ENCODE assay signal across 8 cellular contexts in the genomic region with DNA sequence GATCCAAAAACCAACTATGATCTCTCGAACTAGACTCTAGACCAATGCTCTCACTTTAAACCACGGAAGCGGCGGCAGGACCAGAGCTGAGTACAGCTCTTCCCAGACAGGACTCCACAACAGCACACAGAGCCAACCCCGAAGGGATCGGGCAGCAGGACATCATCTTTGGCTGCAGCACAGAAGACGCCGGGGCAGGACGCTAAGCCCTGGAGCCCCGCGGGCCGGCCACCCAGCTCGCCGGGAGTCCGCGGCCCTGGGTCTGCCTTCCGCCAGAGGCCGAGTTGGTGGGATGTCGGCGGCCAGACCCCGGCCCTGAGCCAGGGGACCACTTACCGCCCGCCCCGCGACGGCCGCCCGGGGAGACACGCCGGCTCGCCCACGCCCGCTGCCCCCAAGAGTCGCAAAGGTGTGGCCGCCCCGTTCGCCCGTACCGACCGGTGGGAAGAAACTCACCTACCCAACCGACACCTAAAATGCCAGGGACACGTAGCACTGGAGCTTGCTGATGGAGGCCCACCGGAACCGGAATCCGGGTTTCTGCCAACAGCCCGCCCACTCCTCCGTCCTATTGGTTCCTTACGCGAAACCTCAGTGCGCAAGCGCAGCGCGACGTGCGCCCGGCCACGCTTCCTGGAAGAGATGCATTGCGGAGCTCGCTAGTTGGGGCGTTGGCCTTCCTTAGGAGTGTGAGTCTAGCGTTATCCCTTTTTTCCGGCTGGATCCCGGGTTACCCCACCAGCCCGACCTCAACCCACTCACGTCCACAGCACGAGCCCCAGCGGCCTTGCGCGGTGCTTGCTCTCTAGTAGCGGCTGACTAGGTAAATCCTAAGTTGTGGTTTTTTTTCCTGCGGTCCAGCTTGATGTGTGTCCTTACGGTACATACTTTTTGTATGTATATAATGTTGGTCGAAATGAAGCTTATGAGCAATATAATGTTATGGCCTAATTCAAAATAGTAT. TPM values are rescaled to one million over a fixed set of nuclear protein-coding genes. Genes with fewer than 3 reads are reported as not detected.
A peak's percentile ranks its signal among the peaks of the same experiment; 100 is the strongest.
DNase-seq lines count a peak whose midpoint lies in the region; ATAC-seq and TF ChIP-seq lines count a peak whose summit lies in the region.

A gene (minus strand): TSS at position 510 of the 964 bp plus-strand sequence. CDS start 1,623 bp downstream, outside the sequence.

- peak within 1 kb of the TSS; percentile 91 for H3K4me3 Mint-ChIP-seq in activated CD4-positive, alpha-beta T cell treated with anti-CD3 and anti-CD28 coated beads for 36 hours

- H3K9me3 Mint-ChIP-seq in activated CD4-positive, alpha-beta T cell treated with anti-CD3 and anti-CD28 coated beads for 36 hours (ENCODE audit: low read depth): no peaks in the 10 kb centered on the region

- H3K36me3 ChIP-seq in kidney epithelial cell (ENCODE audit: control insufficient read depth, insufficient read depth, low read length): no peaks in the 10 kb centered on the region

- POLR2A ChIA-PET in activated CD4-positive, alpha-beta T cell treated with anti-CD3 and anti-CD28 coated beads for 36 hours (lab: Charles Lee): interaction anchor here (0.8 to 1.4 kb wide), 4 partner anchors 10 to 1292 kb away, joined by 4 to 6 read pairs (median 6); a partner anchor contains a TSS

- TF ChIP-seq CTCF in choroid plexus epithelial cell (conservative IDR thresholded peaks at IDR 0.05; ENCODE audit: low read depth, low read length) (no peak), kidney epithelial cell (IDR thresholded peaks at IDR 0.05; ENCODE audit: insufficient read depth, low read length, poor library complexity, severe bottlenecking) (no peak)

- H3K27me3 Mint-ChIP-seq in activated CD4-positive, alpha-beta T cell treated with anti-CD3 and anti-CD28 coated beads for 36 hours: peaks cover 3% of the 10 kb centered on the region

- DNase-seq in Ammon's horn (ENCODE audit: low spot score) (peak; percentile 98), GM19238 (ENCODE audit: insufficient read length, low spot score) (peak; percentile 85), NCI-H524 (lab: John Stamatoyannopoulos, UW) (peak; percentile 87 to 94), choroid plexus epithelial cell (ENCODE audit: low read depth) (peak; percentile 98), kidney epithelial cell (ENCODE audit: low read depth) (peak; percentile 89)
- peak; percentile 97 for DNase-seq in activated CD4-positive, alpha-beta T cell treated with anti-CD3 and anti-CD28 coated beads for 36 hours
- DNase-seq in stimulated activated CD4-positive, alpha-beta T cell treated with anti-CD3 and anti-CD28 coated beads, Interleukin-15, amount 100 ng/mL, for 48 hours (ENCODE audit: low read depth in 2 of 2): peak; percentile 93

- H3K4me1 Mint-ChIP-seq in activated CD4-positive, alpha-beta T cell treated with anti-CD3 and anti-CD28 coated beads for 36 hours: peaks cover 20% of the 10 kb centered on the region

- H3K4me3 ChIP-seq in choroid plexus epithelial cell (ENCODE audit: low read depth, low read length): peak within 1 kb of the TSS; percentile 91
- peak within 1 kb of the TSS; percentile 96 for H3K4me3 ChIP-seq in kidney epithelial cell (ENCODE audit: low read depth, low read length)

- peak within 1 kb of the TSS; percentile 95 for H3K27ac Mint-ChIP-seq in activated CD4-positive, alpha-beta T cell treated with anti-CD3 and anti-CD28 coated beads for 36 hours

- ATAC-seq in HG03442 (IDR thresholded peaks at IDR 0.05; ENCODE audit: unreplicated experiment): peak; percentile 91
- ATAC-seq in activated CD4-positive, alpha-beta T cell treated with anti-CD3 and anti-CD28 coated beads for 36 hours: peak; percentile 91

- no peaks in the 10 kb centered on the region for H3K27me3 ChIP-seq in kidney epithelial cell (ENCODE audit: control insufficient read depth, insufficient read depth, low read length)

- intact Hi-C loops in activated CD4-positive, alpha-beta T cell treated with anti-CD3 and anti-CD28 coated beads for 36 hours (cut with DNase I, micrococcal nuclease): loop anchor here (1.0 to 5.0 kb wide), 8 partner anchors 29 to 1347 kb away; a partner anchor contains a TSS

- CTCF ChIA-PET in activated CD4-positive, alpha-beta T cell treated with anti-CD3 and anti-CD28 coated beads for 36 hours (lab: Charles Lee): interaction anchor here (0.7 to 4.7 kb wide), 3 partner anchors 14 to 496 kb away, joined by 4 to 27 read pairs (median 24); no protein-coding TSS in a partner anchor

- H3K36me3 Mint-ChIP-seq in activated CD4-positive, alpha-beta T cell treated with anti-CD3 and anti-CD28 coated beads for 36 hours (ENCODE audit: low read depth): peaks cover 33% of the 10 kb centered on the region

RNA-seq across cellular contexts. Expression of the gene that starts here (rescaled TPM):
- total RNA-seq in activated CD4-positive, alpha-beta T cell treated with anti-CD3 and anti-CD28 coated beads for 36 hours: 100 to 1,000 TPM in 1 of 2 experiments, 10 to 100 TPM in 1; 78.4 to 191 TPM
- total RNA-seq in kidney epithelial cell: 325 and 563 TPM in 2 replicates

Comparison
In these comparisons a context has a peak if more than half of its experiments do, and no peak if none do; other contexts are left out.
1. Peak in every context shown above with its lines: DNase-seq, ATAC-seq and H3K4me3 ChIP-seq.